In genomic region chrX:154980330-154981115, GRCh38 we compare ENCODE assay signal across 8 cellular contexts. TPM values are rescaled to one million over a fixed set of nuclear protein-coding genes. Genes with fewer than 3 reads are reported as not detected.
A peak's percentile ranks its signal among the peaks of the same experiment; 100 is the strongest.
DNase-seq lines count a peak whose midpoint lies in the region; ATAC-seq, FAIRE-seq and TF ChIP-seq lines count a peak whose summit lies in the region.

No MANE protein-coding gene starts in this region.

- peaks cover 2% of the 10 kb centered on the region for H3K9me3 Mint-ChIP-seq in activated B cell treated with CpG ODN at 0.5 μM for 24 hours
- no peaks in the 10 kb centered on the region for H3K9me3 Mint-ChIP-seq in central memory CD8-positive, alpha-beta T cell

- H3K79me2 ChIP-seq in ACC112 (ENCODE audit: control insufficient read depth, insufficient read depth, low read length, unreplicated experiment) = no peaks in the 10 kb centered on the region
- no peaks in the 10 kb centered on the region for H3K79me2 ChIP-seq in HepG2 (ENCODE audit: insufficient read depth, low read length)

- H3K9ac ChIP-seq in HepG2 (ENCODE audit: insufficient read depth, low read depth, low read length) = peak overlapping the region; percentile 29; the same call in 1 of the 2 replicates

- no peaks in the 10 kb centered on the region for H3K27me3 Mint-ChIP-seq in activated B cell treated with CpG ODN at 0.5 μM for 24 hours
- no peaks in the 10 kb centered on the region for H3K27me3 Mint-ChIP-seq in central memory CD8-positive, alpha-beta T cell

- H3K4me2 ChIP-seq in HepG2 (ENCODE audit: low read depth, low read length) = peak overlapping the region; percentile 84

- peak; percentile 80 for ATAC-seq in HG03060 (IDR thresholded peaks at IDR 0.05; ENCODE audit: low read depth, unreplicated experiment)
- ATAC-seq in activated B cell treated with CpG ODN at 0.5 μM for 24 hours (ENCODE audit: low read depth) = peak; percentile 99
- peak; percentile 72 for ATAC-seq in central memory CD8-positive, alpha-beta T cell (replicated peaks; ENCODE audit: extremely low read depth, poor library complexity, severe bottlenecking)
- ATAC-seq in HepG2 = peak; percentile 90

- peak; percentile 97 for FAIRE-seq in GM18507 (lab: Jason Lieb, UNC)
- FAIRE-seq in HepG2 (lab: Jason Lieb, UNC) = peak; percentile 87

- H3K4me3 ChIP-seq in ACC112 (ENCODE audit: low read depth, low read length) = peak overlapping the region; percentile 79
- peak overlapping the region; percentile 54 to 64 (median 55) for H3K4me3 ChIP-seq in HepG2 (replicated peaks in 1 of 3; ENCODE audit: insufficient read depth in 1 of 3, low read depth in 2 of 3, low read length in 3 of 3)

- CTCF ChIA-PET in activated B cell treated with CpG ODN at 0.5 μM for 24 hours (lab: Charles Lee) = interaction anchor here (3.3 kb wide), 1 partner anchor 76 kb away, joined by 21 read pairs; no protein-coding TSS in a partner anchor
- CTCF ChIA-PET in HepG2 (lab: Yijun Ruan, JAX; ENCODE audit: low intra/inter-chr PET ratio, low total read pairs) = interaction anchor here (0.7 to 2.1 kb wide), 2 partner anchors 76 to 157 kb away, joined by 5 to 21 read pairs; no protein-coding TSS in a partner anchor

- DNase-seq in GM18507 (ENCODE audit: extremely low spot score, insufficient read length, low read depth) (peak; percentile 20), NCI-H2107 treated with DMSO at 0.1 percent for 48 hours (lab: John Stamatoyannopoulos, UW; ENCODE audit: unreplicated experiment) (peak; percentile 75), activated B cell treated with CpG ODN at 0.5 μM for 24 hours (peak; percentile 47), HepG2 (ENCODE audit: low spot score) (peak; percentile 54)
- DNase-seq in central memory CD8-positive, alpha-beta T cell (ENCODE audit: low spot score in 2 of 2) = peak; percentile 62 to 72
- DNase-seq in stimulated activated CD4-positive, alpha-beta T cell treated with anti-CD3 and anti-CD28 coated beads, Interleukin-4, amount 100 ng/mL, for 24 hours = peak; percentile 75

- H3K4me1 Mint-ChIP-seq in activated B cell treated with CpG ODN at 0.5 μM for 24 hours = peaks cover 5% of the 10 kb centered on the region
- no peaks in the 10 kb centered on the region for H3K4me1 Mint-ChIP-seq in central memory CD8-positive, alpha-beta T cell

- H3K27ac Mint-ChIP-seq in activated B cell treated with CpG ODN at 0.5 μM for 24 hours = no peak overlapping the region
- peak overlapping the region; percentile 49 for H3K27ac Mint-ChIP-seq in central memory CD8-positive, alpha-beta T cell (ENCODE audit: low read depth)

- H3K4me1 ChIP-seq in ACC112 (ENCODE audit: control insufficient read depth, insufficient read depth, low read length, unreplicated experiment) (no peaks in the 10 kb centered on the region), HepG2 (ENCODE audit: insufficient read depth, low read length) (peaks cover 14% of the 10 kb centered on the region)

- peak overlapping the region; percentile 67 for H2AFZ ChIP-seq in ACC112 (ENCODE audit: low read length, unreplicated experiment)
- peak overlapping the region; percentile 60 for H2AFZ ChIP-seq in HepG2 (ENCODE audit: low read length)

- TF ChIP-seq EP300 in HepG2 (IDR thresholded peaks at IDR 0.05; ENCODE audit: low read depth in 2 of 2, low read length in 2 of 2) = no peak
- TF ChIP-seq EP300 in HepG2 (CRISPR knock-in tag; IDR thresholded peaks at IDR 0.05; ENCODE audit: borderline replicate concordance) = no peak

- H3K4me3 Mint-ChIP-seq in activated B cell treated with CpG ODN at 0.5 μM for 24 hours = peak overlapping the region; percentile 73
- peak overlapping the region; percentile 67 for H3K4me3 Mint-ChIP-seq in central memory CD8-positive, alpha-beta T cell

- no peak for TF ChIP-seq CTCF in activated B cell treated with CpG ODN at 0.5 μM for 24 hours (IDR thresholded peaks at IDR 0.05)
- TF ChIP-seq CTCF in HepG2 (CRISPR knock-in tag; IDR thresholded peaks at IDR 0.05) = peak; percentile 90

- TF ChIP-seq RAD21 in HepG2 (CRISPR knock-in tag; IDR thresholded peaks at IDR 0.05) = peak; percentile 78

- no peaks in the 10 kb centered on the region for H3K36me3 Mint-ChIP-seq in activated B cell treated with CpG ODN at 0.5 μM for 24 hours (ENCODE audit: low read depth)
- H3K36me3 Mint-ChIP-seq in central memory CD8-positive, alpha-beta T cell (ENCODE audit: insufficient read depth) = no peaks in the 10 kb centered on the region

- intact Hi-C loops in activated B cell treated with CpG ODN at 0.5 μM for 24 hours (cut with micrococcal nuclease) (loop anchor here (1.0 to 5.0 kb wide), 7 partner anchors 47 to 670 kb away; partner anchors contain the start of genes BRCC3, CMC4, MTCP1 and VBP1), HepG2 (cut with micrococcal nuclease; ENCODE audit: unreplicated experiment) (loop anchor here (1.0 to 2.0 kb wide), 2 partner anchors 77 to 168 kb away; no protein-coding TSS in a partner anchor)

- POLR2A ChIA-PET in activated B cell treated with CpG ODN at 0.5 μM for 24 hours (lab: Charles Lee) (no interaction called here), HepG2 (lab: Yijun Ruan, JAX) (no interaction called here)

- no peak for TF ChIP-seq POLR2A in HepG2 (IDR thresholded peaks at IDR 0.05; ENCODE audit: insufficient read depth in 1 of 2, low read depth in 2 of 2, low read length in 2 of 2)

- H3K27ac ChIP-seq in ACC112 (ENCODE audit: low read depth, low read length) = no peak overlapping the region
- H3K27ac ChIP-seq in HepG2 (ENCODE audit: extremely low read length, insufficient read depth, low read length) = no peak overlapping the region

- no peaks in the 10 kb centered on the region for H3K36me3 ChIP-seq in ACC112 (ENCODE audit: insufficient read depth, low read length)
- no peaks in the 10 kb centered on the region for H3K36me3 ChIP-seq in HepG2 (replicated peaks in 1 of 2; ENCODE audit: control insufficient read depth in 1 of 2, insufficient read depth in 2 of 2, low read length in 2 of 2)

- WGBS in HepG2 (ENCODE audit: low lambda C conversion rate) = 4% methylated on average over 5 of the region's 11 CpGs

- H3K9me3 ChIP-seq in HepG2 (ENCODE audit: low read length) = no peaks in the 10 kb centered on the region

- no peaks in the 10 kb centered on the region for H3K27me3 ChIP-seq in ACC112 (ENCODE audit: insufficient read depth, low read length)
- H3K27me3 ChIP-seq in HepG2 (ENCODE audit: control insufficient read depth in 1 of 2, insufficient read depth in 2 of 2, low read length in 2 of 2) = no peaks in the 10 kb centered on the region

- H4K20me1 ChIP-seq in HepG2 (ENCODE audit: insufficient read depth, low read length) = no peaks in the 10 kb centered on the region

- no TSS peak for BruUV-seq in HepG2 (replicated peaks; lab: Mats Ljungman, UMichigan)

- in situ Hi-C loops in HepG2 (cut with HindIII; ENCODE audit: extremely low pct_ligation_motif_present, low pct_unique_long_range_greater_than_20kb) = loop anchor here (10.0 kb wide), 2 partner anchors 74 to 104 kb away; no protein-coding TSS in a partner anchor

RNA-seq across cellular contexts. Expression of gene F8, which starts 42.0 kb away (rescaled TPM):
- 1.1 and 2.0 TPM in 2 replicates for total RNA-seq in activated B cell treated with CpG ODN at 0.5 μM for 24 hours
- total RNA-seq in HepG2 (2016; rRNA removed; fragmentation: Illumina TruSeq; extraction: Trizol) = 0.21 and 0.29 TPM in 2 replicates
- 0.10 TPM in 1 of 2 replicates, not detected in the other for total RNA-seq in HepG2 (2016; cell fraction: cytosol; rRNA removed; fragmentation: Illumina TruSeq; extraction: Trizol; ENCODE audit: low read depth)
- total RNA-seq in HepG2 (2016; cell fraction: insoluble cytoplasmic fraction; rRNA removed; fragmentation: Illumina TruSeq; extraction: Trizol) = 0.13 and 0.76 TPM in 2 replicates
- total RNA-seq in HepG2 (2016; cell fraction: membrane; rRNA removed; fragmentation: Illumina TruSeq; extraction: Trizol) = 0.34 and 0.40 TPM in 2 replicates
- total RNA-seq in HepG2 (2016; cell fraction: nucleus; rRNA removed; fragmentation: Illumina TruSeq; extraction: Trizol) = 0.43 and 0.47 TPM in 2 replicates
- 0.37 and 0.61 TPM in 2 replicates for polyA plus RNA-seq in HepG2 (2011; rRNA removed)
- polyA plus RNA-seq in HepG2 (2011; cell fraction: cytosol; rRNA removed) = 0.27 and 0.32 TPM in 2 replicates
- polyA plus RNA-seq in HepG2 (2011; cell fraction: nucleus; rRNA removed) = 0.19 and 0.23 TPM in 2 replicates
- 0.15 and 0.30 TPM in 2 replicates for polyA plus RNA-seq in HepG2 (2012)
- polyA plus RNA-seq in HepG2 (2016; cell fraction: cytosol; fragmentation: Illumina TruSeq; extraction: Trizol; ENCODE audit: low read depth) = 0.12 and 0.15 TPM in 2 replicates
- 0.32 and 0.61 TPM in 2 replicates for polyA plus RNA-seq in HepG2 (2016; cell fraction: insoluble cytoplasmic fraction; fragmentation: Illumina TruSeq; extraction: Trizol; ENCODE audit: low read depth)
- 0.24 and 0.27 TPM in 2 replicates for polyA plus RNA-seq in HepG2 (2016; cell fraction: membrane; fragmentation: Illumina TruSeq; extraction: Trizol; ENCODE audit: low read depth)
- 0.17 and 0.18 TPM in 2 replicates for polyA plus RNA-seq in HepG2 (2016; cell fraction: nucleus; fragmentation: Illumina TruSeq; extraction: Trizol; ENCODE audit: insufficient read depth, low read depth)
- 0.72 and 2.8 TPM in 2 replicates for polyA minus RNA-seq in HepG2 (2011; rRNA and poly(A)+ RNA removed; ENCODE audit: low replicate concordance)
- 0.49 TPM in 1 of 2 replicates, not detected in the other for polyA minus RNA-seq in HepG2 (2011; cell fraction: cytosol; rRNA and poly(A)+ RNA removed)
- 0.52 and 0.75 TPM in 2 replicates for polyA minus RNA-seq in HepG2 (2011; cell fraction: nucleus; rRNA and poly(A)+ RNA removed)

RNA-seq across cellular contexts. Expression of gene FUNDC2, which starts 46.1 kb away (rescaled TPM):
- total RNA-seq in activated B cell treated with CpG ODN at 0.5 μM for 24 hours (62.0 and 67.6 TPM in 2 replicates), HepG2 (2016; rRNA removed; fragmentation: Illumina TruSeq; extraction: Trizol) (65.3 and 81.6 TPM in 2 replicates)
- total RNA-seq in HepG2 (2016; cell fraction: cytosol; rRNA removed; fragmentation: Illumina TruSeq; extraction: Trizol; ENCODE audit: low read depth) = 48.9 and 60.1 TPM in 2 replicates
- 66.6 and 82.1 TPM in 2 replicates for total RNA-seq in HepG2 (2016; cell fraction: insoluble cytoplasmic fraction; rRNA removed; fragmentation: Illumina TruSeq; extraction: Trizol)
- 83.8 and 87.5 TPM in 2 replicates for total RNA-seq in HepG2 (2016; cell fraction: membrane; rRNA removed; fragmentation: Illumina TruSeq; extraction: Trizol)
- 23.8 and 26.8 TPM in 2 replicates for total RNA-seq in HepG2 (2016; cell fraction: nucleus; rRNA removed; fragmentation: Illumina TruSeq; extraction: Trizol)
- 92.9 and 109 TPM in 2 replicates for polyA plus RNA-seq in HepG2 (2011; rRNA removed)
- 68.4 and 100 TPM in 2 replicates for polyA plus RNA-seq in HepG2 (2011; cell fraction: cytosol; rRNA removed)
- polyA plus RNA-seq in HepG2 (2011; cell fraction: nucleus; rRNA removed) = 24.9 and 29.2 TPM in 2 replicates
- polyA plus RNA-seq in HepG2 (2012) = 88.7 and 108 TPM in 2 replicates
- 64.9 and 80.1 TPM in 2 replicates for polyA plus RNA-seq in HepG2 (2016; cell fraction: cytosol; fragmentation: Illumina TruSeq; extraction: Trizol; ENCODE audit: low read depth)
- 77.6 and 82.3 TPM in 2 replicates for polyA plus RNA-seq in HepG2 (2016; cell fraction: insoluble cytoplasmic fraction; fragmentation: Illumina TruSeq; extraction: Trizol; ENCODE audit: low read depth)
- 81.0 and 84.5 TPM in 2 replicates for polyA plus RNA-seq in HepG2 (2016; cell fraction: membrane; fragmentation: Illumina TruSeq; extraction: Trizol; ENCODE audit: low read depth)
- polyA plus RNA-seq in HepG2 (2016; cell fraction: nucleus; fragmentation: Illumina TruSeq; extraction: Trizol; ENCODE audit: insufficient read depth, low read depth) = 43.9 and 46.2 TPM in 2 replicates
- polyA minus RNA-seq in HepG2 (2011; rRNA and poly(A)+ RNA removed; ENCODE audit: low replicate concordance) = 35.6 and 56.8 TPM in 2 replicates
- 13.1 and 17.3 TPM in 2 replicates for polyA minus RNA-seq in HepG2 (2011; cell fraction: cytosol; rRNA and poly(A)+ RNA removed)
- 18.0 and 23.9 TPM in 2 replicates for polyA minus RNA-seq in HepG2 (2011; cell fraction: nucleus; rRNA and poly(A)+ RNA removed)

Comparison
In these comparisons a context has a peak if more than half of its experiments do, and no peak if none do; other contexts are left out.
1. DNase-seq: peak in every context shown above with its lines; median percentile 75 in NCI-H2107 treated with DMSO at 0.1 percent for 48 hours; 75 in stimulated activated CD4-positive, alpha-beta T cell treated with anti-CD3 and anti-CD28 coated beads, Interleukin-4, amount 100 ng/mL, for 24 hours; 67 in central memory CD8-positive, alpha-beta T cell; 54 in HepG2; 47 in activated B cell treated with CpG ODN at 0.5 μM for 24 hours; 20 in GM18507.